8 cellular contexts compared by ENCODE assay signal in genomic region chr18:47930086-47930843, GRCh38. TPM values are rescaled to one million over a fixed set of nuclear protein-coding genes. Genes with fewer than 3 reads are reported as not detected.
DNase-seq lines count a peak whose midpoint lies in the region; ATAC-seq and TF ChIP-seq lines count a peak whose summit lies in the region.

Gene SMAD2, minus strand, starts transcription at chr18:47930659. Its CDS starts 33,903 bp downstream, at chr18:47896756.

- H3K79me1 ChIP-seq in neuronal stem cell (ENCODE audit: low read depth, low read length), result peaks cover under 1% of the 10 kb centered on the region

- peak within 1 kb of the TSS; percentile 96 for H2AFZ ChIP-seq in neuronal stem cell (ENCODE audit: low read length)

- H3K36me3 ChIP-seq in neuronal stem cell (replicated peaks in 1 of 2; ENCODE audit: control insufficient read depth in 2 of 2, insufficient read depth in 2 of 2, low read length in 2 of 2) (no peaks in the 10 kb centered on the region), subcutaneous abdominal adipose tissue (ENCODE audit: control insufficient read depth in 5 of 5, insufficient read depth in 5 of 5, low read length in 5 of 5) (no peaks in the 10 kb centered on the region)

- peaks cover 0 to 3% of the 10 kb centered on the region in 2 donors for H3K9me3 ChIP-seq in neuronal stem cell (replicated peaks in 1 of 2; ENCODE audit: control insufficient read depth in 2 of 2, insufficient read depth in 1 of 2, low read depth in 1 of 2, low read length in 2 of 2)
- H3K9me3 ChIP-seq in subcutaneous abdominal adipose tissue (ENCODE audit: control insufficient read depth in 5 of 5, low read length in 5 of 5), result no peaks in the 10 kb centered on the region

- peak within 1 kb of the TSS; percentile 100 for H3K18ac ChIP-seq in neuronal stem cell (ENCODE audit: low read length)

- H3K9ac ChIP-seq in neuronal stem cell (ENCODE audit: low read depth, low read length, poor library complexity) (peak within 1 kb of the TSS; percentile 99), subcutaneous abdominal adipose tissue (ENCODE audit: low read length in 5 of 5) (peak within 1 kb of the TSS; percentile 66 to 94 (median 87))

- H3K27me3 ChIP-seq in neuronal stem cell (ENCODE audit: control insufficient read depth in 3 of 3, insufficient read depth in 3 of 3, low read depth in 1 of 3, low read length in 3 of 3), result no peaks in the 10 kb centered on the region
- H3K27me3 ChIP-seq in subcutaneous abdominal adipose tissue (ENCODE audit: control insufficient read depth in 5 of 5, insufficient read depth in 4 of 5, low read length in 5 of 5), result no peaks in the 10 kb centered on the region

- peak within 1 kb of the TSS; percentile 87 for H3K4me2 ChIP-seq in neuronal stem cell (ENCODE audit: insufficient read depth, low read length, poor library complexity, severe bottlenecking)

- 0 out of 2 replicates have a peak, but pooled peaks have one; percentile 6 for TF ChIP-seq EP300 in Ishikawa (IDR thresholded peaks at IDR 0.05; ENCODE audit: borderline replicate concordance)

- H3K4me1 ChIP-seq in neuronal stem cell (ENCODE audit: control insufficient read depth in 2 of 2, insufficient read depth in 1 of 2, low read depth in 1 of 2, low read length in 2 of 2) (peaks cover 7 to 11% of the 10 kb centered on the region in 2 donors), subcutaneous abdominal adipose tissue (ENCODE audit: control insufficient read depth in 5 of 5, insufficient read depth in 5 of 5, low read length in 5 of 5) (peaks cover 2 to 51% (median 45%) of the 10 kb centered on the region in 5 donors)

- peak within 1 kb of the TSS; percentile 100 for H3K27ac ChIP-seq in neuronal stem cell (replicated peaks; ENCODE audit: low read length)
- H3K27ac ChIP-seq in subcutaneous abdominal adipose tissue (ENCODE audit: low read depth, low read length), result peak within 1 kb of the TSS; percentile 96

- no peak for TF ChIP-seq RAD21 in Ishikawa (IDR thresholded peaks at IDR 0.05; ENCODE audit: low read depth)

- H4K91ac ChIP-seq in neuronal stem cell (ENCODE audit: low read depth, low read length, poor library complexity), result peak within 1 kb of the TSS; percentile 86

- H2BK12ac ChIP-seq in neuronal stem cell (ENCODE audit: low read length), result peak within 1 kb of the TSS; percentile 53

- no peak within 1 kb of the TSS for H3K4ac ChIP-seq in neuronal stem cell (ENCODE audit: low read length)

- peak within 1 kb of the TSS; percentile 100 for H3K23ac ChIP-seq in neuronal stem cell (ENCODE audit: low read depth, low read length, poor library complexity)

- peak within 1 kb of the TSS; percentile 69 to 98 for H3K4me3 ChIP-seq in neuronal stem cell (ENCODE audit: low read length in 2 of 2)
- H3K4me3 ChIP-seq in subcutaneous abdominal adipose tissue (ENCODE audit: low read depth in 1 of 5, low read length in 5 of 5), result peak within 1 kb of the TSS; percentile 85 to 88 (median 87)

- H2AK5ac ChIP-seq in neuronal stem cell (ENCODE audit: low read depth, low read length), result peak within 1 kb of the TSS; percentile 69

- peak within 1 kb of the TSS; percentile 87 for H3K14ac ChIP-seq in neuronal stem cell (ENCODE audit: low read length)

- peak within 1 kb of the TSS; percentile 93 for H2BK120ac ChIP-seq in neuronal stem cell (ENCODE audit: low read depth, low read length)

- no peak within 1 kb of the TSS for H2BK15ac ChIP-seq in neuronal stem cell (ENCODE audit: low read length)

- no CpG with 5 or more reads among the region's 87 CpGs for WGBS in neuronal stem cell (ENCODE audit: extremely low coverage in 2 of 2, insufficient read length in 2 of 2, insufficient replicate concordance in 1 of 2), 2 donors

- H2BK5ac ChIP-seq in neuronal stem cell (ENCODE audit: low read length), result peak within 1 kb of the TSS; percentile 93

- no peak within 1 kb of the TSS for H4K8ac ChIP-seq in neuronal stem cell (ENCODE audit: low read depth, low read length)

- peak; percentile 39 for ATAC-seq in GM21529 (IDR thresholded peaks at IDR 0.05; ENCODE audit: unreplicated experiment)

- DNase-seq in DMS53 (lab: John Stamatoyannopoulos, UW) (peak; percentile 96), SHP77 (lab: John Stamatoyannopoulos, UW) (peak; percentile 82), activated gamma-delta T cell treated with Interleukin-2 at 50 U/mL for 16 hours (peak; percentile 73), foreskin melanocyte (peak; percentile 59), neuronal stem cell (ENCODE audit: low spot score) (peak; percentile 87)

TF ChIP-seq in Ishikawa, 13 proteins besides CTCF, POLR2A, EP300 and RAD21:
- TF ChIP-seq, protein P1, sequence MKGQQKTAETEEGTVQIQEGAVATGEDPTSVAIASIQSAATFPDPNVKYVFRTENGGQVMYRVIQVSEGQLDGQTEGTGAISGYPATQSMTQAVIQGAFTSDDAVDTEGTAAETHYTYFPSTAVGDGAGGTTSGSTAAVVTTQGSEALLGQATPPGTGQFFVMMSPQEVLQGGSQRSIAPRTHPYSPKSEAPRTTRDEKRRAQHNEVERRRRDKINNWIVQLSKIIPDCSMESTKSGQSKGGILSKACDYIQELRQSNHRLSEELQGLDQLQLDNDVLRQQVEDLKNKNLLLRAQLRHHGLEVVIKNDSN (IDR thresholded peaks at IDR 0.05), result peak; percentile 89
- TF ChIP-seq CREB1 (IDR thresholded peaks at IDR 0.05; ENCODE audit: low read depth) (no peak), TAF1 (IDR thresholded peaks at IDR 0.05; ENCODE audit: low read depth) (0 out of 2 replicates have a peak, but pooled peaks have one; percentile 37), ZBTB7A (IDR thresholded peaks at IDR 0.05; ENCODE audit: low read depth) (peak; percentile 72; the same call in 1 of the 2 replicates)
- TF ChIP-seq, protein P2, sequence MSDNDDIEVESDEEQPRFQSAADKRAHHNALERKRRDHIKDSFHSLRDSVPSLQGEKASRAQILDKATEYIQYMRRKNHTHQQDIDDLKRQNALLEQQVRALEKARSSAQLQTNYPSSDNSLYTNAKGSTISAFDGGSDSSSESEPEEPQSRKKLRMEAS (IDR thresholded peaks at IDR 0.05), result peak; percentile 81

RNA-seq across cellular contexts. Expression of gene SMAD2, which starts in this region (rescaled TPM):
- 72.0 TPM for polyA plus RNA-seq in neuronal stem cell (2013, experiment 1 of 2)
- 69.8 TPM for polyA plus RNA-seq in neuronal stem cell (2013, experiment 2 of 2)

Comparison
In these comparisons a context has a peak if more than half of its experiments do, and no peak if none do; other contexts are left out.
1. Peak in every context shown above with its lines: DNase-seq, ATAC-seq, H3K4me3 ChIP-seq and H3K27ac ChIP-seq.